10 cellular contexts compared by ENCODE assay signal in genomic region chr11:128021304-128022006, GRCh38.
DNase-seq lines count a peak whose midpoint lies in the region; ATAC-seq, FAIRE-seq and TF ChIP-seq lines count a peak whose summit lies in the region.
"Had no signal": no experiment of that assay in that cellular context is flagged by ENCODE, and none has a peak within 500 bp of the region (broad histone marks: within the 10 kb centered on the region; RNA-seq: fewer than 3 reads in every experiment).

No MANE protein-coding gene starts in this region.

- H2AK5ac ChIP-seq in H9 (ENCODE audit: insufficient read length, low read length) (no peak overlapping the region), mesenchymal stem cell (ENCODE audit: low read length, severe bottlenecking) (no peak overlapping the region)

- FAIRE-seq in HTR-8/SVneo (lab: Jason Lieb, UNC): no peak
- FAIRE-seq: GM12892 had no signal

- H3K36me3 ChIP-seq in mesenchymal stem cell (ENCODE audit: control insufficient read depth in 1 of 2, insufficient read depth in 2 of 2, low read depth in 1 of 2, low read length in 2 of 2): no peaks in the 10 kb centered on the region

- H3K4me3 Mint-ChIP-seq in H9: no peak overlapping the region
- H3K4me3 Mint-ChIP-seq: effector memory CD8-positive, alpha-beta T cell had no signal

- H2AFZ ChIP-seq in H9 (ENCODE audit: low read length) (no peak overlapping the region), mesenchymal stem cell (ENCODE audit: low read depth, low read length) (no peak overlapping the region)

- no peaks in the 10 kb centered on the region for H4K20me1 ChIP-seq in H9 (ENCODE audit: control insufficient read depth, insufficient read depth, insufficient read length)

- H2BK5ac ChIP-seq in H9 (ENCODE audit: insufficient read length, low read length): no peak overlapping the region
- no peak overlapping the region for H2BK5ac ChIP-seq in mesenchymal stem cell (ENCODE audit: low read depth, low read length, poor library complexity, severe bottlenecking)

- H3K9me3 Mint-ChIP-seq in H9: no peaks in the 10 kb centered on the region
- H3K9me3 Mint-ChIP-seq: effector memory CD8-positive, alpha-beta T cell had no signal

- no peak overlapping the region for H4K91ac ChIP-seq in H9 (ENCODE audit: insufficient read length, low read depth, low read length)
- no peak overlapping the region for H4K91ac ChIP-seq in mesenchymal stem cell (ENCODE audit: low read length)

- no peak overlapping the region for H4K5ac ChIP-seq in H9 (ENCODE audit: insufficient read length, low read depth, low read length)

- H3T11ph ChIP-seq in H9 (ENCODE audit: low read length): no peak overlapping the region

- no peaks in the 10 kb centered on the region for H3K79me2 ChIP-seq in H9 (ENCODE audit: insufficient read depth, low read length)

- no peaks in the 10 kb centered on the region for H3K36me3 Mint-ChIP-seq in H9 (ENCODE audit: insufficient read depth in 1 of 3, low read depth in 3 of 3)

- H2BK12ac ChIP-seq in H9 (ENCODE audit: insufficient read length, low read depth, low read length): no peak overlapping the region
- no peak overlapping the region for H2BK12ac ChIP-seq in mesenchymal stem cell (ENCODE audit: low read length in 2 of 2)

- no peaks in the 10 kb centered on the region for H3K4me1 Mint-ChIP-seq in H9

- no peak overlapping the region for H3K9ac ChIP-seq in H9 (ENCODE audit: extremely low read depth, insufficient read length, low read length)
- H3K9ac ChIP-seq in mesenchymal stem cell (ENCODE audit: low read length): no peak overlapping the region

- no peak overlapping the region for H3K4me3 ChIP-seq in mesenchymal stem cell (ENCODE audit: insufficient read depth in 1 of 2, low read depth in 1 of 2, low read length in 2 of 2)

- no peaks in the 10 kb centered on the region for H3K27me3 Mint-ChIP-seq in H9 (ENCODE audit: low read depth)
- H3K27me3 Mint-ChIP-seq: effector memory CD8-positive, alpha-beta T cell had no signal

- no peak overlapping the region for H4K8ac ChIP-seq in H9 (replicated peaks; ENCODE audit: insufficient read length, low read depth, low read length)
- no peak overlapping the region for H4K8ac ChIP-seq in mesenchymal stem cell (ENCODE audit: low read length)

- no peak overlapping the region for H2BK15ac ChIP-seq in H9 (ENCODE audit: low read depth, low read length)
- no peak overlapping the region for H2BK15ac ChIP-seq in mesenchymal stem cell (ENCODE audit: low read depth, poor library complexity, severe bottlenecking)

- peak; percentile 55 for DNase-seq in EH (ENCODE audit: low read depth)
- peak; percentile 46 for DNase-seq in H9
- DNase-seq in left lobe of liver (ENCODE audit: low spot score): peak; percentile 90
- no peak for DNase-seq in HTR-8/SVneo (ENCODE audit: insufficient read length, low spot score)
- DNase-seq in stimulated activated CD4-positive, alpha-beta T cell treated with anti-CD3 and anti-CD28 coated beads, Interleukin-4, amount 100 ng/mL, for 24 hours: no peak
- no peak for DNase-seq in mesenchymal stem cell
- DNase-seq in DMS 273 treated with DMSO at 0.1 percent for 48 hours (lab: John Stamatoyannopoulos, UW): no peak
- DNase-seq: effector memory CD8-positive, alpha-beta T cell had no signal

- H3K79me1 ChIP-seq in H9 (ENCODE audit: insufficient read depth, low read depth, low read length, poor library complexity, severe bottlenecking) (no peaks in the 10 kb centered on the region), mesenchymal stem cell (replicated peaks; ENCODE audit: low read length, poor library complexity, severe bottlenecking) (no peaks in the 10 kb centered on the region)

- H3K27ac Mint-ChIP-seq in H9: no peak overlapping the region; a peak in 1 of 7 replicates
- H3K27ac Mint-ChIP-seq: effector memory CD8-positive, alpha-beta T cell had no signal

- H3K18ac ChIP-seq in H9 (ENCODE audit: insufficient read length, low read depth, low read length): no peak overlapping the region
- no peak overlapping the region for H3K18ac ChIP-seq in mesenchymal stem cell (ENCODE audit: low read depth in 1 of 2, low read length in 2 of 2)

- no peak overlapping the region for H2BK20ac ChIP-seq in H9 (ENCODE audit: low read depth, low read length, poor library complexity, severe bottlenecking)

- H3K14ac ChIP-seq in H9 (ENCODE audit: insufficient read depth, low read length): no peak overlapping the region
- no peak overlapping the region for H3K14ac ChIP-seq in mesenchymal stem cell (ENCODE audit: low read length in 2 of 2)

- no peak overlapping the region for H3K56ac ChIP-seq in H9 (ENCODE audit: insufficient read length, low read depth, low read length)

- H3K4me2 ChIP-seq in H9 (ENCODE audit: insufficient read depth, insufficient read length, low read length): no peak overlapping the region
- no peak overlapping the region for H3K4me2 ChIP-seq in mesenchymal stem cell (ENCODE audit: low read length, poor library complexity, severe bottlenecking)

- no peak overlapping the region for H2BK120ac ChIP-seq in H9 (ENCODE audit: low read depth, low read length, poor library complexity, severe bottlenecking)
- no peak overlapping the region for H2BK120ac ChIP-seq in mesenchymal stem cell (ENCODE audit: low read depth, low read length)

- peak; percentile 74 for TF ChIP-seq CTCF in H9 (conservative IDR thresholded peaks at IDR 0.05)

- no peak overlapping the region for H3K23ac ChIP-seq in H9 (ENCODE audit: insufficient read length, low read depth, low read length)
- H3K23ac ChIP-seq in mesenchymal stem cell (ENCODE audit: low read length in 2 of 2): no peak overlapping the region

- H3K4me1 ChIP-seq in H9 (ENCODE audit: insufficient read depth, low read length): no peaks in the 10 kb centered on the region
- no peaks in the 10 kb centered on the region for H3K4me1 ChIP-seq in mesenchymal stem cell (ENCODE audit: control insufficient read depth, insufficient read depth, low read depth, low read length)

- H3K9me3 ChIP-seq in H9 (ENCODE audit: control insufficient read depth, low read depth, low read length) (no peaks in the 10 kb centered on the region), mesenchymal stem cell (ENCODE audit: control insufficient read depth, low read length) (no peaks in the 10 kb centered on the region)

- no peak overlapping the region for H3K4ac ChIP-seq in H9 (ENCODE audit: low read depth, low read length)
- H3K4ac ChIP-seq in mesenchymal stem cell (ENCODE audit: low read depth in 1 of 2, low read length in 2 of 2): no peak overlapping the region

- no peaks in the 10 kb centered on the region for H3K27me3 ChIP-seq in H9 (ENCODE audit: insufficient read depth, low read length)
- H3K27me3 ChIP-seq in mesenchymal stem cell (ENCODE audit: control insufficient read depth in 1 of 2, insufficient read depth in 1 of 2, low read length in 2 of 2): peaks cover 0 to 24% of the 10 kb centered on the region in 2 experiments

- no peaks in the 10 kb centered on the region for H3K23me2 ChIP-seq in H9 (ENCODE audit: insufficient read length, low read depth, low read length, poor library complexity, severe bottlenecking)

- H3K27ac ChIP-seq in H9 (ENCODE audit: insufficient read length, low read depth, low read length) (no peak overlapping the region), mesenchymal stem cell (ENCODE audit: low read length, poor library complexity, severe bottlenecking) (no peak overlapping the region)

- no CpG with 5 or more reads among the region's 6 CpGs for WGBS in H9 (ENCODE audit: extremely low coverage, insufficient read length, low lambda C conversion rate)
- WGBS in mesenchymal stem cell: 83% methylated on average over 5 of the region's 6 CpGs

- ATAC-seq in SK-N-SH treated with all-trans-retinoic acid at 6 μM for 48 hours (peak; percentile 68), left lobe of liver (peak; percentile 98)
- ATAC-seq: effector memory CD8-positive, alpha-beta T cell had no signal

TF ChIP-seq in SK-N-SH treated with all-trans-retinoic acid at 6 μM for 48 hours, 23 proteins besides CTCF, POLR2A, EP300 and RAD21:
- no peak for TF ChIP-seq CREB5 (CRISPR knock-in tag; IDR thresholded peaks at IDR 0.05; ENCODE audit: low read depth)
- TF ChIP-seq ESRRG (CRISPR knock-in tag; IDR thresholded peaks at IDR 0.05): no peak
- no peak for TF ChIP-seq ARNTL (CRISPR knock-in tag; IDR thresholded peaks at IDR 0.05; ENCODE audit: borderline replicate concordance, low read depth)
- no peak for TF ChIP-seq OSR1 (CRISPR knock-in tag; IDR thresholded peaks at IDR 0.05)
- TF ChIP-seq BACH2 (CRISPR knock-in tag; IDR thresholded peaks at IDR 0.05; ENCODE audit: borderline replicate concordance): no peak
- no peak for TF ChIP-seq ZNF8 (CRISPR knock-in tag; IDR thresholded peaks at IDR 0.05)
- no peak for TF ChIP-seq ISL1 (CRISPR knock-in tag; IDR thresholded peaks at IDR 0.05)
- TF ChIP-seq ZFP3 (CRISPR knock-in tag; IDR thresholded peaks at IDR 0.05): no peak
- no peak for TF ChIP-seq ZC3H10 (CRISPR knock-in tag; IDR thresholded peaks at IDR 0.05)
- TF ChIP-seq ZNF70 (CRISPR knock-in tag; IDR thresholded peaks at IDR 0.05): no peak
- no peak for TF ChIP-seq SNAI2 (CRISPR knock-in tag; IDR thresholded peaks at IDR 0.05)
TF ChIP-seq in SK-N-SH treated with all-trans-retinoic acid at 6 μM for 48 hours: peak in this region for 0.

Comparison
In these comparisons a context has a peak if more than half of its experiments do, and no peak if none do; other contexts are left out.
1. DNase-seq: peak in EH (single experiment), H9 (single experiment) and left lobe of liver (single experiment); none in HTR-8/SVneo (single experiment), stimulated activated CD4-positive, alpha-beta T cell treated with anti-CD3 and anti-CD28 coated beads, Interleukin-4, amount 100 ng/mL, for 24 hours (single experiment), mesenchymal stem cell (single experiment) and DMS 273 treated with DMSO at 0.1 percent for 48 hours (single experiment).